8 cellular contexts compared by ENCODE assay signal in the genomic region with DNA sequence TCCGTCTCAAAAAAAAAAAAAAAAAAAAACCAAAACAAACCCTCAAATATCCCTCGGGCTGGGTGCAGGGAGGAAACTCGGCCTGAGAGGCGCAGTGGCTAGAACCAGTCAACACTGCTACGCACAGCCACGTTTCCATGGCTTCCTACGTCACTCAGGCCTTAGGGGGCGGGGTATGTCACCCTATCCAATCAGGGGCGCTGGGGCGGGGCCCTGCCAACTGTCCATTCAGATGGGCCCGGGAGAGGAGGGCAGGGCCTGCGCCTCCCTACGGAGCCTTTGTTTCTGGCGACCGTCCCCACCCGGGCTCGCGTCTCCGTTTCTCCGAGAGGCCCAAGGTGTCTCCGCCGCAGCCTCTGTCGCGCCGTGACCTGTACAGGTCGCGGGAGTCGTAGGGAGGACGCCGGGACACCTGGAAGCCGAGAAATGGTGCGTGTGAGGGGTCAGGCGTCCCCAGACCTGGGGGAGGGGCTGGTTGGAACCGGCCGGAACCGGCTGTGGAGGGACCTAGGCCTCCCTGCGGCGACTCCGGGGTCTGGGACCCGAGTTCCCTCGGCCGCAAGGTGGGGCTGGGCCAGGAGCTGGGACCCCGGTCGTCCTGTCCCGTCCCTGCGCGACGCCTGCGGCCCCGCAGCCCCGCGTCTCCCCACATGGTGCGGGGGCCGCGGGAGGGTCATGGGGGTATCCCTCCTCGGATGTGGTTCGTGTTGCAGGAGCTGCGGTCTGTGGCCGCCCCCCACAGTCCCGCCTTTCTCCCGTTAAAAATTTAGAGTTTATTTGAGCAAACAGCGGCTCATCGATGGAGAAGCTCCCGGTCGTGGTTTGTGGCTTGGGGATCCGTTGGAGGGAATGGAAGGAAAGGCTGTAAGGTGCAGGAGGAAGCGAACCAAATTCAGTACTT. TPM values are rescaled to one million over a fixed set of nuclear protein-coding genes. Genes with fewer than 3 reads are reported as not detected.
A peak's percentile ranks its signal among the peaks of the same experiment; 100 is the strongest.
DNase-seq lines count a peak whose midpoint lies in the region; ATAC-seq and TF ChIP-seq lines count a peak whose summit lies in the region.

A gene (plus strand): TSS at position 282 of the 901 bp plus-strand sequence. CDS start 145 bp downstream, at position 427.

- H3K36me3 Mint-ChIP-seq in activated CD8-positive, alpha-beta memory T cell treated with anti-CD3 and anti-CD28 coated beads, Interleukin-2, amount 10 ng/mL, durations not matched to agents 7 days and 5 days = peaks cover 16% of the 10 kb centered on the region

- H3K4me1 ChIP-seq in endocrine pancreas (ENCODE audit: control insufficient read depth, insufficient read depth, low read length) (no peaks in the 10 kb centered on the region), mesendoderm (ENCODE audit: control insufficient read depth, low read depth, low read length) (no peaks in the 10 kb centered on the region)

- H2BK15ac ChIP-seq in mesendoderm (replicated peaks; ENCODE audit: low read depth) = no peak within 1 kb of the TSS

- peak within 1 kb of the TSS; percentile 44 for H2BK5ac ChIP-seq in mesendoderm (ENCODE audit: low read length)

- no CpG with 5 or more reads among the region's 67 CpGs for WGBS in mesendoderm (ENCODE audit: extremely low coverage, insufficient coverage, low lambda C conversion rate)

- ATAC-seq in activated CD8-positive, alpha-beta memory T cell treated with anti-CD3 and anti-CD28 coated beads, Interleukin-2, amount 10 ng/mL, durations not matched to agents 7 days and 5 days = peak; percentile 100

- H3K4me1 Mint-ChIP-seq in activated CD8-positive, alpha-beta memory T cell treated with anti-CD3 and anti-CD28 coated beads, Interleukin-2, amount 10 ng/mL, durations not matched to agents 7 days and 5 days = peaks cover 12% of the 10 kb centered on the region

- H2BK120ac ChIP-seq in mesendoderm (ENCODE audit: low read depth, low read length) = no peak within 1 kb of the TSS

- peak within 1 kb of the TSS; percentile 87 for H3K56ac ChIP-seq in mesendoderm (ENCODE audit: low read length)

- H3K79me2 ChIP-seq in mesendoderm (ENCODE audit: control insufficient read depth, insufficient read depth, low read length) = peaks cover 39% of the 10 kb centered on the region

- peak within 1 kb of the TSS; percentile 94 for H3K23ac ChIP-seq in mesendoderm (ENCODE audit: low read length)

- peak within 1 kb of the TSS; percentile 72 for H3K18ac ChIP-seq in mesendoderm (ENCODE audit: low read length)

- H3K4me3 Mint-ChIP-seq in activated CD8-positive, alpha-beta memory T cell treated with anti-CD3 and anti-CD28 coated beads, Interleukin-2, amount 10 ng/mL, durations not matched to agents 7 days and 5 days = peak within 1 kb of the TSS; percentile 93

- peak within 1 kb of the TSS; percentile 49 for H3K4me2 ChIP-seq in mesendoderm (ENCODE audit: low read length)

- no peak within 1 kb of the TSS for H4K5ac ChIP-seq in mesendoderm (ENCODE audit: low read length)

- peaks cover under 1% of the 10 kb centered on the region for H3K9me3 Mint-ChIP-seq in activated CD8-positive, alpha-beta memory T cell treated with anti-CD3 and anti-CD28 coated beads, Interleukin-2, amount 10 ng/mL, durations not matched to agents 7 days and 5 days (ENCODE audit: low read depth)

- H3K9me3 ChIP-seq in endocrine pancreas (ENCODE audit: control insufficient read depth, low read length) = no peaks in the 10 kb centered on the region

- peak within 1 kb of the TSS; percentile 87 for H3K27ac Mint-ChIP-seq in activated CD8-positive, alpha-beta memory T cell treated with anti-CD3 and anti-CD28 coated beads, Interleukin-2, amount 10 ng/mL, durations not matched to agents 7 days and 5 days

- TF ChIP-seq CTCF in GM20000 (IDR thresholded peaks at IDR 0.05; ENCODE audit: extremely low read depth, missing control alignments) = no peak

- no peaks in the 10 kb centered on the region for H3K27me3 Mint-ChIP-seq in activated CD8-positive, alpha-beta memory T cell treated with anti-CD3 and anti-CD28 coated beads, Interleukin-2, amount 10 ng/mL, durations not matched to agents 7 days and 5 days

- peaks cover 13% of the 10 kb centered on the region for H3K79me1 ChIP-seq in mesendoderm (ENCODE audit: low read length)

- CTCF ChIA-PET in activated CD8-positive, alpha-beta memory T cell treated with anti-CD3 and anti-CD28 coated beads, Interleukin-2, amount 10 ng/mL, durations not matched to agents 7 days and 5 days (lab: Charles Lee) = interaction anchor here (0.6 to 0.9 kb wide), 3 partner anchors 38 to 333 kb away, joined by 3 to 4 read pairs (median 3); a partner anchor contains a TSS

- DNase-seq in COR-L47 (lab: John Stamatoyannopoulos, UW) = peak; percentile 99
- peak; percentile 97 for DNase-seq in GM20000 (ENCODE audit: low spot score)
- DNase-seq in HT-29 (ENCODE audit: low spot score) = peak; percentile 96
- DNase-seq in NOMO-1 (lab: John Stamatoyannopoulos, UW; ENCODE audit: unreplicated experiment in 2 of 2) = peak; percentile 98 to 99
- peak; percentile 99 for DNase-seq in activated CD8-positive, alpha-beta memory T cell treated with anti-CD3 and anti-CD28 coated beads, Interleukin-2, amount 10 ng/mL, durations not matched to agents 7 days and 5 days
- peak; percentile 99 for DNase-seq in mesendoderm
- peak; percentile 98 for DNase-seq in stimulated activated CD8-positive, alpha-beta memory T cell treated with anti-CD3 and anti-CD28 coated beads, Interleukin-15, amount 100 ng/mL, for 1 hour (ENCODE audit: low read depth)

- H3K9ac ChIP-seq in endocrine pancreas (ENCODE audit: control insufficient read depth, insufficient read depth, low read length) = peak within 1 kb of the TSS; percentile 95
- H3K9ac ChIP-seq in mesendoderm (ENCODE audit: low read length) = peak within 1 kb of the TSS; percentile 66

- peak within 1 kb of the TSS; percentile 76 for H3K4me3 ChIP-seq in endocrine pancreas (ENCODE audit: control insufficient read depth, insufficient read depth, low read length)
- peak within 1 kb of the TSS; percentile 59 for H3K4me3 ChIP-seq in mesendoderm (ENCODE audit: low read length)

- H3K27me3 ChIP-seq in endocrine pancreas (ENCODE audit: control insufficient read depth, insufficient read depth, low read length) (no peaks in the 10 kb centered on the region), mesendoderm (ENCODE audit: insufficient read depth, low read length, poor library complexity) (no peaks in the 10 kb centered on the region)

- H4K8ac ChIP-seq in mesendoderm (ENCODE audit: low read depth, low read length) = peak within 1 kb of the TSS; percentile 1

- H3K36me3 ChIP-seq in endocrine pancreas (ENCODE audit: control insufficient read depth, insufficient read depth, low read length) (no peaks in the 10 kb centered on the region), mesendoderm (ENCODE audit: control insufficient read depth, insufficient read depth, low read length) (no peaks in the 10 kb centered on the region)

- peak within 1 kb of the TSS; percentile 14 for H3K27ac ChIP-seq in mesendoderm (ENCODE audit: low read depth, low read length)

- peak within 1 kb of the TSS; percentile 94 for H3K4ac ChIP-seq in mesendoderm (ENCODE audit: low read depth, low read length)

- peak within 1 kb of the TSS; percentile 92 for H2AK5ac ChIP-seq in mesendoderm (ENCODE audit: low read length)

RNA-seq across cellular contexts. Expression of the gene that starts here (rescaled TPM):
- total RNA-seq in HT-29 (2014; rRNA removed; shearing (Covaris generic)) = 1.4 and 2.4 TPM in 2 replicates
- total RNA-seq in activated CD8-positive, alpha-beta memory T cell treated with anti-CD3 and anti-CD28 coated beads, Interleukin-2, amount 10 ng/mL, durations not matched to agents 7 days and 5 days = 1 to 10 TPM; 6.3 to 7.1 TPM
- 7.0 TPM for polyA plus RNA-seq in mesendoderm (2013, experiment 1 of 2)
- polyA plus RNA-seq in mesendoderm (2013, experiment 2 of 2) = 6.6 TPM

Comparison
In these comparisons a context has a peak if more than half of its experiments do, and no peak if none do; other contexts are left out.
1. Peak in every context shown above with its lines: DNase-seq, ATAC-seq, H3K4me3 ChIP-seq and H3K27ac ChIP-seq.